Comparison of ENCODE assay signal across 9 cellular contexts in the genomic region with DNA sequence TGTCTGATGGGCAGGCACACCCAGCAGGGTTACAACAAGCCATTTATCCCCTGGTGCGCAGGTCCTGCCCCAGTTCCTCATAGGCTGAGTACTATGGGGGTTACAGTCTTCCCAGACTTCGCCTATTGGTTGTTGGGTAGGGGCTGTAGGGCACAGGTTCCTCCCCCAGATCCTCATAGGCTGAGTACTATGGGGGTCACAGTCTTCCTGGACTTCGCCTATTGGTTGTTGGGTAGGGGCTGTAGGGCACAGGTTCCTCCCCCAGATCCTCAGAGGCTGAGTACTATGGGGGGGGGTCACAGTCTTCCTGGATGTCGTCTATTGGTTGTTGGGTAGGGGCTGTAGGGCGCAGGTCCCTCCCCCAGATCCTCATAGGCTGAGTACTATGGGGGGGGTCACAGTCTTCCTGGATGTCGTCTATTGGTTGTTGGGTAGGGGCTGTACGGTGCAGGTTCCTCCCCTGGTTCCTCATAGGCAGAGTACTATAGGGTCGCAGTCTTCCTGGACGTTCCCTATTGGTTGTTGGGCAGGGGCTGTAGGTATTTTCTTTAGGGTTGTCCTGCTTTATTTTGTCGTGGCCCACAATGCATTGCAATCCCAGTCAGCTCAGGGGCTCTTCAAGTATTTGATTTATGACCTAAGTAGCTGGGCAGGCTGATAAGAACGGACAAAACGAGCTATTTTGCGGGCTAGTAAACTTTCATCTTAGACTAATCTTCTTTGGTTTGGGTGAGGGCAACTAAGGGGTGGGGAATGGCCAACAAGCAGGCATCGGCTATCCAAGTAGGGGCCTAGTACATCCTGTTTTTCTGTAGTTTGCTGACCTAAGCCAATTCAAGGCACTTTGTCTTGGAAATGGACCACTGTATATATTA. TPM values are rescaled to one million over a fixed set of nuclear protein-coding genes. Genes with fewer than 3 reads are reported as not detected.
DNase-seq lines count a peak whose midpoint lies in the region; ATAC-seq and TF ChIP-seq lines count a peak whose summit lies in the region.
"Had no signal": no experiment of that assay in that cellular context is flagged by ENCODE, and none has a peak within 500 bp of the region (broad histone marks: within the 10 kb centered on the region; RNA-seq: fewer than 3 reads in every experiment).

No MANE protein-coding gene starts in this region.

- H3K36me3 ChIP-seq in suprapubic skin: peaks cover 15% of the 10 kb centered on the region

- no peak overlapping the region for H3K27ac ChIP-seq in suprapubic skin
- H3K27ac ChIP-seq: KMS-11 had no signal

- ATAC-seq in GM18517 (IDR thresholded peaks at IDR 0.05; ENCODE audit: unreplicated experiment) (peak; percentile 35), HG02938 (IDR thresholded peaks at IDR 0.05; ENCODE audit: unreplicated experiment) (peak; percentile 52), HG03520 (IDR thresholded peaks at IDR 0.05; ENCODE audit: unreplicated experiment) (no peak), GM18861 (IDR thresholded peaks at IDR 0.05; ENCODE audit: unreplicated experiment) (no peak)

- no peak overlapping the region for H3K4me3 ChIP-seq in suprapubic skin

- peak; percentile 80 for DNase-seq in UCSD-AML1 (lab: John Stamatoyannopoulos, UW; ENCODE audit: unreplicated experiment)
- no peak for DNase-seq in osteocyte (ENCODE audit: extremely low spot score, unreplicated experiment)
- no peak for DNase-seq in suprapubic skin (ENCODE audit: low spot score in 2 of 2)
- no peak for DNase-seq in NCI-H1048 (lab: John Stamatoyannopoulos, UW)

- TF ChIP-seq EP300 in suprapubic skin (IDR thresholded peaks at IDR 0.05): no peak

- peak overlapping the region; percentile 93 for H3K27ac Mint-ChIP-seq in osteocyte (ENCODE audit: unreplicated experiment)

- peaks cover 28% of the 10 kb centered on the region for H3K4me1 Mint-ChIP-seq in osteocyte (ENCODE audit: unreplicated experiment)

- TF ChIP-seq POLR2A in suprapubic skin (IDR thresholded peaks at IDR 0.05): no peak

- TF ChIP-seq CTCF in osteocyte (IDR thresholded peaks at IDR 0.05) (no peak), suprapubic skin (IDR thresholded peaks at IDR 0.05) (no peak)

- H3K27me3 ChIP-seq in suprapubic skin: no peaks in the 10 kb centered on the region

- H3K9me3 ChIP-seq in suprapubic skin: no peaks in the 10 kb centered on the region

- H3K27me3 Mint-ChIP-seq in osteocyte (ENCODE audit: unreplicated experiment): no peaks in the 10 kb centered on the region

- 88% methylated on average over 12 of the region's 14 CpGs for WGBS in suprapubic skin

- peaks cover 9% of the 10 kb centered on the region for H3K36me3 Mint-ChIP-seq in osteocyte (ENCODE audit: unreplicated experiment)

- H3K9me3 Mint-ChIP-seq in osteocyte (ENCODE audit: unreplicated experiment): no peaks in the 10 kb centered on the region

- peaks cover 26% of the 10 kb centered on the region for H3K4me1 ChIP-seq in suprapubic skin

- H3K4me3 Mint-ChIP-seq in osteocyte (ENCODE audit: unreplicated experiment): no peak overlapping the region

RNA-seq across cellular contexts. Expression of gene LRRC27, which starts 3.4 kb away (rescaled TPM):
- total RNA-seq in osteocyte (17.9 and 18.9 TPM in 2 replicates), suprapubic skin (10 to 100 TPM in 1 of 4 donors, 1 to 10 TPM in 3; 6.6 to 13.1 (median 7.1) TPM)

RNA-seq across cellular contexts. Expression of gene STK32C, which starts 27.7 kb away (rescaled TPM):
- total RNA-seq in osteocyte: 15.7 and 17.3 TPM in 2 replicates
- 1 to 10 TPM; 1.3 to 5.6 (median 4.7) TPM for total RNA-seq in suprapubic skin

Comparison
In these comparisons a context has a peak if more than half of its experiments do, and no peak if none do; other contexts are left out.
1. ATAC-seq: peak in GM18517 (single experiment) and HG02938 (single experiment); none in HG03520 (single experiment) and GM18861 (single experiment).